In the genomic region with DNA sequence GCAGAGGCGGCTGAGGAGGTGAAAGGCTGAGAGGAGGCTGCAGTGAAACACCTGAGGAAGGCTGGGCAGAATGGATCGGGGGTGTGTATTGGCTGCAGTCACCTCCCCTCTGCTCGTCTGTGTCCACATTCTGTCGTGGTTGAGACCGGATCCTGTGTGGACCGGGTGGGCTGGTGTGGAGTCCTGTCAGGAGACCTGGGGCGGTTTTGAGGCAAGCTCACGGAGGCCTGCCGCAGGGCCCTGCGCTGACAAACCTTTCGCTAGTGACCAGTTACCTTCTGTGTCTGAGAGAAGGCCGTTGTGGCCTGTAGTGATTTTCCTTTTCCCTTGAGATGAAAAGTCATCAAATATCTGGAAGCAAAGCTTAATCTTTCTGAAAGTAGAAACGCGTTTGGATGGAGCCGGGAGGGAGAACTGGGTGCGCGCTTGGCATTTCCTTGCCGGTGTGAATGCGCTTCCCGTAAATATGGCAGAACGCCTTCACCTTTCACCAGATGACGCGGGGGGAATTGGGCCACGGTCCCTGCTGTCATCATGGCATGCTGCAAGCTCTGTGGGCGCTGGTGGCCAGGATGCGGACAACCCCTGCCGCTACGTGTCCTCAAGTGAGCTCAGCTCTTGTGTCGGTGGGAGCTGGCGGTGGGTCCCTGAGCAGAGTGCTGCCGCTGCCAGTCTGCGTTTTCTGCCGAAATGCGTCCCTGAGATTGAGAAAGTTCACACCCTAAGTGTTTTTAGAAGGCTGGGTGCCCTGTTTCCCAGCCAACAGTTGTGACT, we compare ENCODE assay signal across 1 cellular context.
TF ChIP-seq lines count a peak whose summit lies in the region.

No MANE protein-coding gene starts in this region.

TF ChIP-seq in HepG2, 621 proteins besides CTCF, POLR2A, EP300 and RAD21:
- TF ChIP-seq AGO2 (optimal IDR thresholded peaks at IDR 0.05; ENCODE audit: low read depth, low read length) (peak; percentile 54), ZNF431 (CRISPR knock-in tag; IDR thresholded peaks at IDR 0.05; ENCODE audit: borderline replicate concordance, low read depth) (no peak)
- TF ChIP-seq, protein P1, sequence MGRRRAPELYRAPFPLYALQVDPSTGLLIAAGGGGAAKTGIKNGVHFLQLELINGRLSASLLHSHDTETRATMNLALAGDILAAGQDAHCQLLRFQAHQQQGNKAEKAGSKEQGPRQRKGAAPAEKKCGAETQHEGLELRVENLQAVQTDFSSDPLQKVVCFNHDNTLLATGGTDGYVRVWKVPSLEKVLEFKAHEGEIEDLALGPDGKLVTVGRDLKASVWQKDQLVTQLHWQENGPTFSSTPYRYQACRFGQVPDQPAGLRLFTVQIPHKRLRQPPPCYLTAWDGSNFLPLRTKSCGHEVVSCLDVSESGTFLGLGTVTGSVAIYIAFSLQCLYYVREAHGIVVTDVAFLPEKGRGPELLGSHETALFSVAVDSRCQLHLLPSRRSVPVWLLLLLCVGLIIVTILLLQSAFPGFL (CRISPR knock-in tag; IDR thresholded peaks at IDR 0.05): 0 out of 2 replicates have a peak, but pooled peaks have one; percentile 46
